14 cellular contexts compared by ENCODE assay signal in the genomic region with DNA sequence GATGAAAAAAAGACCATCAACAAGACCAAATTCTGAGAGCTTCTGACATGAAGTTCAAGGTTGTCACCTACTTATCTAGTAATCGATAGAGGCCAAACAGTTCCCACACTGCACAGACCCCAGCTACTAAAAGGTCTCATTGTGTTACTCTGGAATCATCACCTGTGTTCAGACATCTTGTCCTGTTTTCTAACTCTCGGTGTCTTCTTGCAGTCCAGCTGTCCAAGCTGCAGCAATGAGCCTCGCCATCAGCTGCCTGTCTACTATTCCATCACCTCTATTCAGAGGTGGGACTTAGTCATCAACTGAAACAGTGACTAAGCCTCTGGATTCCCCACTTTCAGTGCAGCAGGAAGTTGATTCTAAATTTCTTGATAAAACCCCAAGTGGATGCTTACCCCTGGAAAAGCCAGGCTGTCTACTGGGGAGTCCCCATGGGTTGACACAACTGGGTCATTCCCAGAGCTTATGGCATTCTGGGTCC. TPM values are rescaled to one million over a fixed set of nuclear protein-coding genes. Genes with fewer than 3 reads are reported as not detected.
DNase-seq lines count a peak whose midpoint lies in the region; ATAC-seq and TF ChIP-seq lines count a peak whose summit lies in the region.
"Had no signal": no experiment of that assay in that cellular context is flagged by ENCODE, and none has a peak within 500 bp of the region (broad histone marks: within the 10 kb centered on the region; RNA-seq: fewer than 3 reads in every experiment).

No MANE protein-coding gene starts in this region.

- H3K27ac ChIP-seq in PC-3 (ENCODE audit: low read length), result no peak overlapping the region
- H3K27ac ChIP-seq in lower lobe of right lung, result no peak overlapping the region
- H3K27ac ChIP-seq: BLaER1, right atrium auricular region had no signal

- H3K27me3 ChIP-seq in PC-3 (ENCODE audit: low read length) (no peaks in the 10 kb centered on the region), lower lobe of right lung (ENCODE audit: low read depth) (no peaks in the 10 kb centered on the region)
- H3K27me3 ChIP-seq: BLaER1, right atrium auricular region had no signal

- no peak overlapping the region for H3K9ac ChIP-seq in PC-3 (ENCODE audit: low read length)
- H3K9ac ChIP-seq: BLaER1 had no signal

- no peaks in the 10 kb centered on the region for H3K9me2 ChIP-seq in PC-3 (replicated peaks; ENCODE audit: low read length)

- CTCF ChIA-PET in PC-3 (lab: Charles Lee), result interaction anchor here (0.5 kb wide), 1 partner anchor 930 kb away, joined by 4 read pairs; no protein-coding TSS in a partner anchor

- H3K9me3 ChIP-seq in PC-3 (ENCODE audit: low read length) (no peaks in the 10 kb centered on the region), lower lobe of right lung (no peaks in the 10 kb centered on the region)

- peak; percentile 87 to 90 for ATAC-seq in activated naive CD4-positive, alpha-beta T cell treated with anti-CD3 and anti-CD28 coated beads, Interleukin-2, amount 50 U/mL, for 72 hours
- ATAC-seq in PC-3 (no peak), lower lobe of right lung (no peak)
- ATAC-seq in stimulated activated naive CD8-positive, alpha-beta T cell treated with anti-CD3 and anti-CD28 coated beads, Interleukin-15, Interleukin-2, amounts not matched to agents 100 U/mL and 50 U/mL, for 24 hours, result peak; percentile 73

- peaks cover 0 to 4% of the 10 kb centered on the region in 2 donors for H3K9me3 Mint-ChIP-seq in activated naive CD4-positive, alpha-beta T cell treated with anti-CD3 and anti-CD28 coated beads, Interleukin-2, amount 50 U/mL, for 72 hours
- H3K9me3 Mint-ChIP-seq: immature natural killer cell had no signal

- no peaks in the 10 kb centered on the region for H3F3A ChIP-seq in PC-3 (ENCODE audit: low read length, unreplicated experiment)

- intact Hi-C loops in PC-3 (cut with micrococcal nuclease), result no loop called here
- intact Hi-C loops in lower lobe of right lung (cut with DNase I), result no loop called here

- no peak overlapping the region for H2AFZ ChIP-seq in PC-3 (ENCODE audit: low read length)

- no peak overlapping the region for H3K4me2 ChIP-seq in PC-3 (ENCODE audit: low read length)
- H3K4me2 ChIP-seq: BLaER1 had no signal

- H3K36me3 Mint-ChIP-seq in activated naive CD4-positive, alpha-beta T cell treated with anti-CD3 and anti-CD28 coated beads, Interleukin-2, amount 50 U/mL, for 72 hours, result no peaks in the 10 kb centered on the region
- H3K36me3 Mint-ChIP-seq: immature natural killer cell had no signal

- no peaks in the 10 kb centered on the region for H4K20me1 ChIP-seq in PC-3 (ENCODE audit: low read length)
- H4K20me1 ChIP-seq: BLaER1 had no signal

- TF ChIP-seq POLR2A in erythroblast (IDR thresholded peaks at IDR 0.05; ENCODE audit: low read length), result no peak

- H3K4me1 ChIP-seq in PC-3 (ENCODE audit: insufficient read depth, low read length) (peaks cover 10% of the 10 kb centered on the region), lower lobe of right lung (no peaks in the 10 kb centered on the region)

- H3K4me3 ChIP-seq in PC-3 (ENCODE audit: low read length) (no peak overlapping the region), choroid plexus epithelial cell (ENCODE audit: low read depth, low read length) (no peak overlapping the region), lower lobe of right lung (no peak overlapping the region)
- H3K4me3 ChIP-seq: BLaER1, right atrium auricular region had no signal

- no peaks in the 10 kb centered on the region for H3K79me2 ChIP-seq in PC-3 (ENCODE audit: low read length)

- peak overlapping the region in 1 of 2 donors; percentile 83 for H3K27ac Mint-ChIP-seq in activated naive CD4-positive, alpha-beta T cell treated with anti-CD3 and anti-CD28 coated beads, Interleukin-2, amount 50 U/mL, for 72 hours
- H3K27ac Mint-ChIP-seq: immature natural killer cell had no signal

- H3K36me3 ChIP-seq in PC-3 (ENCODE audit: low read depth, low read length), result no peaks in the 10 kb centered on the region
- H3K36me3 ChIP-seq in lower lobe of right lung, result peaks cover 10% of the 10 kb centered on the region
- H3K36me3 ChIP-seq: BLaER1, right atrium auricular region had no signal

- TF ChIP-seq CTCF in PC-3 (conservative IDR thresholded peaks at IDR 0.05; ENCODE audit: low read depth, low read length) (no peak), choroid plexus epithelial cell (conservative IDR thresholded peaks at IDR 0.05; ENCODE audit: low read depth, low read length) (no peak), lower lobe of right lung (IDR thresholded peaks at IDR 0.05) (no peak)

- POLR2A ChIA-PET in PC-3 (lab: Charles Lee; ENCODE audit: unreplicated experiment), result no interaction called here

- peak in 1 of 2 donors; percentile 58 for DNase-seq in activated naive CD4-positive, alpha-beta T cell treated with anti-CD3 and anti-CD28 coated beads, Interleukin-2, amount 50 U/mL, for 72 hours (ENCODE audit: low spot score in 2 of 2)
- DNase-seq in activated naive CD4-positive, alpha-beta T cell treated with Interleukin-2 at 50 U/mL for 16 hours, result no peak
- DNase-seq in PC-3, result peak; percentile 8
- DNase-seq in choroid plexus epithelial cell (ENCODE audit: low read depth), result peak; percentile 54
- DNase-seq in stimulated activated naive CD8-positive, alpha-beta T cell treated with anti-CD3 and anti-CD28 coated beads, Interleukin-15, Interleukin-2, amounts not matched to agents 100 U/mL and 50 U/mL, for 24 hours, result peak; percentile 34
- no peak for DNase-seq in lower lobe of right lung
- no peak for DNase-seq in GM19240 (ENCODE audit: insufficient read length, low spot score)
- no peak for DNase-seq in erythroblast (lab: John Stamatoyannopoulos, UW)
- DNase-seq: immature natural killer cell, SHP77 had no signal

- BruUV-seq in PC-3 (replicated peaks; lab: Mats Ljungman, UMichigan), result no TSS peak

RNA-seq across cellular contexts. Expression of a gene that starts 46.7 kb away (rescaled TPM):
- 1 to 10 TPM in 1 of 2 donors, under 1 TPM in 1; 0.14 to 1.4 TPM for total RNA-seq in activated naive CD4-positive, alpha-beta T cell treated with anti-CD3 and anti-CD28 coated beads, Interleukin-2, amount 50 U/mL, for 72 hours
- total RNA-seq in PC-3 (2014; rRNA removed), result 1.3 and 2.0 TPM in 2 replicates
- total RNA-seq in lower lobe of right lung, result 15.2 TPM
- total RNA-seq: G401, NCI-H460, right atrium auricular region had no signal

RNA-seq across cellular contexts. Expression of a gene that starts 54.9 kb away (rescaled TPM):
- 10 to 100 TPM; 25.0 to 45.2 TPM for total RNA-seq in activated naive CD4-positive, alpha-beta T cell treated with anti-CD3 and anti-CD28 coated beads, Interleukin-2, amount 50 U/mL, for 72 hours
- 12.5 and 12.9 TPM in 2 replicates for total RNA-seq in PC-3 (2014; rRNA removed)
- total RNA-seq in lower lobe of right lung, result 20.3 TPM

Comparison
In these comparisons a context has a peak if more than half of its experiments do, and no peak if none do; other contexts are left out.
1. ATAC-seq: peak in activated naive CD4-positive, alpha-beta T cell treated with anti-CD3 and anti-CD28 coated beads, Interleukin-2, amount 50 U/mL, for 72 hours (2 of 2) and stimulated activated naive CD8-positive, alpha-beta T cell treated with anti-CD3 and anti-CD28 coated beads, Interleukin-15, Interleukin-2, amounts not matched to agents 100 U/mL and 50 U/mL, for 24 hours (single experiment); none in PC-3 (single experiment) and lower lobe of right lung (0 of 2).
2. DNase-seq: peak in PC-3 (single experiment), choroid plexus epithelial cell (single experiment) and stimulated activated naive CD8-positive, alpha-beta T cell treated with anti-CD3 and anti-CD28 coated beads, Interleukin-15, Interleukin-2, amounts not matched to agents 100 U/mL and 50 U/mL, for 24 hours (single experiment); none in activated naive CD4-positive, alpha-beta T cell treated with Interleukin-2 at 50 U/mL for 16 hours (single experiment), lower lobe of right lung (single experiment), GM19240 (single experiment) and erythroblast (0 of 2).